In genomic region chr7:101085000-101085948, GRCh38 we compare ENCODE assay signal across 1 cellular context.
TF ChIP-seq lines count a peak whose summit lies in the region.

A gene with protein sequence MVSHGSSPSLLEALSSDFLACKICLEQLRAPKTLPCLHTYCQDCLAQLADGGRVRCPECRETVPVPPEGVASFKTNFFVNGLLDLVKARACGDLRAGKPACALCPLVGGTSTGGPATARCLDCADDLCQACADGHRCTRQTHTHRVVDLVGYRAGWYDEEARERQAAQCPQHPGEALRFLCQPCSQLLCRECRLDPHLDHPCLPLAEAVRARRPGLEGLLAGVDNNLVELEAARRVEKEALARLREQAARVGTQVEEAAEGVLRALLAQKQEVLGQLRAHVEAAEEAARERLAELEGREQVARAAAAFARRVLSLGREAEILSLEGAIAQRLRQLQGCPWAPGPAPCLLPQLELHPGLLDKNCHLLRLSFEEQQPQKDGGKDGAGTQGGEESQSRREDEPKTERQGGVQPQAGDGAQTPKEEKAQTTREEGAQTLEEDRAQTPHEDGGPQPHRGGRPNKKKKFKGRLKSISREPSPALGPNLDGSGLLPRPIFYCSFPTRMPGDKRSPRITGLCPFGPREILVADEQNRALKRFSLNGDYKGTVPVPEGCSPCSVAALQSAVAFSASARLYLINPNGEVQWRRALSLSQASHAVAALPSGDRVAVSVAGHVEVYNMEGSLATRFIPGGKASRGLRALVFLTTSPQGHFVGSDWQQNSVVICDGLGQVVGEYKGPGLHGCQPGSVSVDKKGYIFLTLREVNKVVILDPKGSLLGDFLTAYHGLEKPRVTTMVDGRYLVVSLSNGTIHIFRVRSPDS (plus strand): TSS chr7:101085481. CDS start chr7:101087313, 1,832 bp downstream.

TF ChIP-seq in HepG2, 621 proteins besides CTCF, POLR2A, EP300 and RAD21 (continued from another document and continues in another):
- TF ChIP-seq HMGXB3 (CRISPR knock-in tag; IDR thresholded peaks at IDR 0.05; ENCODE audit: borderline replicate concordance), result no peak
- 0 out of 2 replicates have a peak, but pooled peaks have one; percentile 19 for TF ChIP-seq ZNF543 (CRISPR knock-in tag; IDR thresholded peaks at IDR 0.05)
- TF ChIP-seq ZNF142 (CRISPR knock-in tag; IDR thresholded peaks at IDR 0.05), result no peak
- TF ChIP-seq ZNF570 (CRISPR knock-in tag; IDR thresholded peaks at IDR 0.05; ENCODE audit: borderline replicate concordance), result no peak
- TF ChIP-seq, protein P1, sequence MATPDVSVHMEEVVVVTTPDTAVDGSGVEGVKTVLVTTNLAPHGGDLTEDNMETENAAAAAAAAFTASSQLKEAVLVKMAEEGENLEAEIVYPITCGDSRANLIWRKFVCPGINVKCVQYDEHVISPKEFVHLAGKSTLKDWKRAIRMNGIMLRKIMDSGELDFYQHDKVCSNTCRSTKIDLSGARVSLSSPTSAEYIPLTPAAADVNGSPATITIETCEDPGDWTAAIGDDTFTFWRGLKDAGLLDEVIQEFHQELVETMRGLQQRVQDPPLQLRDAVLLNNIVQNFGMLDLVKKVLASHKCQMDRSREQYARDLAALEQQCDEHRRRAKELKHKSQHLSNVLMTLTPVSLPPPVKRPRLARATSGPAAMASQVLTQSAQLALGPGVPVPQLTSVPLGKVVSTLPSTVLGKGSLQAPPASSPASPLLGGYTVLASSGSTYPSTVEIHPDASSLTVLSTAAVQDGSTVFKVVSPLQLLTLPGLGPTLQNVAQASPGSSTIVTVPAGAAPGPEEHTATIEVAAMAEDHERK (CRISPR knock-in tag; IDR thresholded peaks at IDR 0.05; ENCODE audit: low read depth), result no peak
- TF ChIP-seq LCORL (IDR thresholded peaks at IDR 0.05), result no peak
- no peak; the same call in 1 of the 2 replicates for TF ChIP-seq LCORL (CRISPR knock-in tag; IDR thresholded peaks at IDR 0.05)
- TF ChIP-seq CBX5 (CRISPR knock-in tag; IDR thresholded peaks at IDR 0.05; ENCODE audit: borderline replicate concordance), result no peak
- TF ChIP-seq SP140L (CRISPR knock-in tag; IDR thresholded peaks at IDR 0.05; ENCODE audit: borderline replicate concordance), result no peak
- TF ChIP-seq SSRP1 (CRISPR knock-in tag; IDR thresholded peaks at IDR 0.05), result no peak
- peak; percentile 78 for TF ChIP-seq ZNF292 (CRISPR knock-in tag; IDR thresholded peaks at IDR 0.05; ENCODE audit: borderline replicate concordance, low read depth)
- peak; percentile 64; the same call in 1 of the 2 replicates for TF ChIP-seq ZNF746 (CRISPR knock-in tag; IDR thresholded peaks at IDR 0.05)
- no peak for TF ChIP-seq ZBTB4 (CRISPR knock-in tag; IDR thresholded peaks at IDR 0.05; ENCODE audit: borderline replicate concordance)
- no peak for TF ChIP-seq FLYWCH1 (CRISPR knock-in tag; IDR thresholded peaks at IDR 0.05)
- TF ChIP-seq MAFK (conservative IDR thresholded peaks at IDR 0.05 in 1 of 2, IDR thresholded peaks at IDR 0.05 in 1 of 2; ENCODE audit: low read length in 2 of 2), result no peak
- TF ChIP-seq, protein P2, sequence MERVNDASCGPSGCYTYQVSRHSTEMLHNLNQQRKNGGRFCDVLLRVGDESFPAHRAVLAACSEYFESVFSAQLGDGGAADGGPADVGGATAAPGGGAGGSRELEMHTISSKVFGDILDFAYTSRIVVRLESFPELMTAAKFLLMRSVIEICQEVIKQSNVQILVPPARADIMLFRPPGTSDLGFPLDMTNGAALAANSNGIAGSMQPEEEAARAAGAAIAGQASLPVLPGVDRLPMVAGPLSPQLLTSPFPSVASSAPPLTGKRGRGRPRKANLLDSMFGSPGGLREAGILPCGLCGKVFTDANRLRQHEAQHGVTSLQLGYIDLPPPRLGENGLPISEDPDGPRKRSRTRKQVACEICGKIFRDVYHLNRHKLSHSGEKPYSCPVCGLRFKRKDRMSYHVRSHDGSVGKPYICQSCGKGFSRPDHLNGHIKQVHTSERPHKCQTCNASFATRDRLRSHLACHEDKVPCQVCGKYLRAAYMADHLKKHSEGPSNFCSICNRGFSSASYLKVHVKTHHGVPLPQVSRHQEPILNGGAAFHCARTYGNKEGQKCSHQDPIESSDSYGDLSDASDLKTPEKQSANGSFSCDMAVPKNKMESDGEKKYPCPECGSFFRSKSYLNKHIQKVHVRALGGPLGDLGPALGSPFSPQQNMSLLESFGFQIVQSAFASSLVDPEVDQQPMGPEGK (CRISPR knock-in tag; IDR thresholded peaks at IDR 0.05), result peak; percentile 96
- TF ChIP-seq ZNF563 (CRISPR knock-in tag; IDR thresholded peaks at IDR 0.05), result no peak
- no peak for TF ChIP-seq ZNF17 (CRISPR knock-in tag; IDR thresholded peaks at IDR 0.05)
- TF ChIP-seq, protein P3, sequence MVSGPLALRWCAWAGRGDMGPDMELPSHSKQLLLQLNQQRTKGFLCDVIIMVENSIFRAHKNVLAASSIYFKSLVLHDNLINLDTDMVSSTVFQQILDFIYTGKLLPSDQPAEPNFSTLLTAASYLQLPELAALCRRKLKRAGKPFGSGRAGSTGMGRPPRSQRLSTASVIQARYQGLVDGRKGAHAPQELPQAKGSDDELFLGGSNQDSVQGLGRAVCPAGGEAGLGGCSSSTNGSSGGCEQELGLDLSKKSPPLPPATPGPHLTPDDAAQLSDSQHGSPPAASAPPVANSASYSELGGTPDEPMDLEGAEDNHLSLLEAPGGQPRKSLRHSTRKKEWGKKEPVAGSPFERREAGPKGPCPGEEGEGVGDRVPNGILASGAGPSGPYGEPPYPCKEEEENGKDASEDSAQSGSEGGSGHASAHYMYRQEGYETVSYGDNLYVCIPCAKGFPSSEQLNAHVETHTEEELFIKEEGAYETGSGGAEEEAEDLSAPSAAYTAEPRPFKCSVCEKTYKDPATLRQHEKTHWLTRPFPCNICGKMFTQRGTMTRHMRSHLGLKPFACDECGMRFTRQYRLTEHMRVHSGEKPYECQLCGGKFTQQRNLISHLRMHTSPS (CRISPR knock-in tag; IDR thresholded peaks at IDR 0.05; ENCODE audit: low read depth), result 0 out of 2 replicates have a peak, but pooled peaks have one; percentile 20
- TF ChIP-seq THAP8 (CRISPR knock-in tag; IDR thresholded peaks at IDR 0.05; ENCODE audit: borderline replicate concordance), result no peak
- no peak for TF ChIP-seq ZNF782 (CRISPR knock-in tag; IDR thresholded peaks at IDR 0.05; ENCODE audit: borderline replicate concordance)
- peak; percentile 73; the same call in 1 of the 2 replicates for TF ChIP-seq NFKB2 (CRISPR knock-in tag; IDR thresholded peaks at IDR 0.05; ENCODE audit: borderline replicate concordance)
- TF ChIP-seq, protein P4, sequence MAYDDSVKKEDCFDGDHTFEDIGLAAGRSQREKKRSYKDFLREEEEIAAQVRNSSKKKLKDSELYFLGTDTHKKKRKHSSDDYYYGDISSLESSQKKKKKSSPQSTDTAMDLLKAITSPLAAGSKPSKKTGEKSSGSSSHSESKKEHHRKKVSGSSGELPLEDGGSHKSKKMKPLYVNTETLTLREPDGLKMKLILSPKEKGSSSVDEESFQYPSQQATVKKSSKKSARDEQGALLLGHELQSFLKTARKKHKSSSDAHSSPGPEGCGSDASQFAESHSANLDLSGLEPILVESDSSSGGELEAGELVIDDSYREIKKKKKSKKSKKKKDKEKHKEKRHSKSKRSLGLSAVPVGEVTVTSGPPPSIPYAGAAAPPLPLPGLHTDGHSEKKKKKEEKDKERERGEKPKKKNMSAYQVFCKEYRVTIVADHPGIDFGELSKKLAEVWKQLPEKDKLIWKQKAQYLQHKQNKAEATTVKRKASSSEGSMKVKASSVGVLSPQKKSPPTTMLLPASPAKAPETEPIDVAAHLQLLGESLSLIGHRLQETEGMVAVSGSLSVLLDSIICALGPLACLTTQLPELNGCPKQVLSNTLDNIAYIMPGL (CRISPR knock-in tag; IDR thresholded peaks at IDR 0.05; ENCODE audit: borderline replicate concordance in 1 of 2, low read depth in 1 of 2), result peak in 1 of 2 experiments; percentile 26; a peak in 2 of 4 replicates
- TF ChIP-seq ELF4 (CRISPR knock-in tag; IDR thresholded peaks at IDR 0.05; ENCODE audit: borderline replicate concordance), result no peak
- TF ChIP-seq EED (CRISPR knock-in tag; IDR thresholded peaks at IDR 0.05), result no peak
